In genomic region chr7:105270117-105270516, GRCh38 we compare ENCODE assay signal across 1 cellular context.
TF ChIP-seq lines count a peak whose summit lies in the region.

No MANE protein-coding gene starts in this region.

TF ChIP-seq in HEK293, 187 proteins besides CTCF, POLR2A, EP300 and RAD21 (continued from another document):
- TF ChIP-seq PATZ1 (tag by site-specific recombination; IDR thresholded peaks at IDR 0.05) (peak; percentile 49; the same call in 1 of the 2 replicates), ZBTB49 (tag by site-specific recombination; IDR thresholded peaks at IDR 0.05; ENCODE audit: low read depth) (no peak), ZBTB17 (tag by site-specific recombination; IDR thresholded peaks at IDR 0.05) (peak; percentile 22; the same call in 1 of the 2 replicates), ZNF155 (tag by site-specific recombination; IDR thresholded peaks at IDR 0.05) (no peak), ZNF544 (tag by site-specific recombination; IDR thresholded peaks at IDR 0.05) (no peak), ZNF423 (tag by site-specific recombination; IDR thresholded peaks at IDR 0.05) (no peak), ZSCAN4 (tag by site-specific recombination; IDR thresholded peaks at IDR 0.05) (no peak), ZNF600 (tag by site-specific recombination; IDR thresholded peaks at IDR 0.05) (peak; percentile 72)
